Comparison of ENCODE assay signal across 19 cellular contexts in genomic region chr20:25273046-25273445, GRCh38. TPM values are rescaled to one million over a fixed set of nuclear protein-coding genes. Genes with fewer than 3 reads are reported as not detected.
DNase-seq lines count a peak whose midpoint lies in the region; ATAC-seq and TF ChIP-seq lines count a peak whose summit lies in the region.
"Had no signal": no experiment of that assay in that cellular context is flagged by ENCODE, and none has a peak within 500 bp of the region (broad histone marks: within the 10 kb centered on the region; RNA-seq: fewer than 3 reads in every experiment).

No MANE protein-coding gene starts in this region.

- H3K27me3 Mint-ChIP-seq in neural progenitor cell (ENCODE audit: insufficient read depth, low read depth): no peaks in the 10 kb centered on the region
- H3K27me3 Mint-ChIP-seq in activated T-helper 17 cell treated with anti-CD3 and anti-CD28 coated beads, Interleukin-2, amount 50 U/mL, for 72 hours: no peaks in the 10 kb centered on the region
- H3K27me3 Mint-ChIP-seq: naive thymus-derived CD8-positive, alpha-beta T cell; type B pancreatic cell had no signal

- peaks cover 4% of the 10 kb centered on the region for H3K4me1 Mint-ChIP-seq in neural progenitor cell
- no peaks in the 10 kb centered on the region for H3K4me1 Mint-ChIP-seq in activated T-helper 17 cell treated with anti-CD3 and anti-CD28 coated beads, Interleukin-2, amount 50 U/mL, for 72 hours

- H3K4me2 ChIP-seq in mammary epithelial cell (ENCODE audit: insufficient read depth, low read depth, low read length) (no peak overlapping the region), neural progenitor cell (no peak overlapping the region)

- H3K79me2 ChIP-seq in mammary epithelial cell (ENCODE audit: insufficient read depth, low read length): peaks cover 97% of the 10 kb centered on the region
- no peaks in the 10 kb centered on the region for H3K79me2 ChIP-seq in neural progenitor cell (ENCODE audit: low read depth)

- H3K27ac Mint-ChIP-seq in neural progenitor cell: peak overlapping the region; percentile 74
- no peak overlapping the region for H3K27ac Mint-ChIP-seq in activated T-helper 17 cell treated with anti-CD3 and anti-CD28 coated beads, Interleukin-2, amount 50 U/mL, for 72 hours
- H3K27ac Mint-ChIP-seq: type B pancreatic cell had no signal

- H2AFZ ChIP-seq in mammary epithelial cell (ENCODE audit: low read depth, low read length): no peak overlapping the region
- no peak overlapping the region for H2AFZ ChIP-seq in neural progenitor cell (replicated peaks)

- no peaks in the 10 kb centered on the region for H3K9me3 Mint-ChIP-seq in neural progenitor cell
- no peaks in the 10 kb centered on the region for H3K9me3 Mint-ChIP-seq in activated T-helper 17 cell treated with anti-CD3 and anti-CD28 coated beads, Interleukin-2, amount 50 U/mL, for 72 hours
- H3K9me3 Mint-ChIP-seq: activated T-cell treated with anti-CD3 and anti-CD28 coated beads, Interleukin-2, amount 50 U/mL, for 4 hours; naive thymus-derived CD8-positive, alpha-beta T cell; type B pancreatic cell had no signal

- H3K36me3 Mint-ChIP-seq in neural progenitor cell: peaks cover 27% of the 10 kb centered on the region
- H3K36me3 Mint-ChIP-seq in activated T-helper 17 cell treated with anti-CD3 and anti-CD28 coated beads, Interleukin-2, amount 50 U/mL, for 72 hours (ENCODE audit: low read depth): peaks cover 60% of the 10 kb centered on the region

- H3K27ac ChIP-seq in breast epithelium (peak overlapping the region; percentile 40 to 71), mammary epithelial cell (ENCODE audit: insufficient read depth, low read depth, low read length) (no peak overlapping the region), neural progenitor cell (no peak overlapping the region), tibial artery (peak overlapping the region in 1 of 2 donors; percentile 15)
- H3K27ac ChIP-seq: body of pancreas, foreskin keratinocyte had no signal

- no peaks in the 10 kb centered on the region for H3F3A ChIP-seq in neural progenitor cell (ENCODE audit: low read depth)

- peak in 1 of 2 donors; percentile 23 for DNase-seq in breast epithelium (ENCODE audit: low spot score in 2 of 2)
- no peak for DNase-seq in mammary epithelial cell
- peak in 34 of 42 donors; percentile 30 to 81 (median 48) for DNase-seq in head of caudate nucleus
- DNase-seq in neural progenitor cell (ENCODE audit: low spot score): no peak
- peak; percentile 10 to 42 for DNase-seq in tibial artery
- DNase-seq: activated CD4-positive, alpha-beta T cell treated with anti-CD3 and anti-CD28 coated beads for 4 hours; activated T-cell treated with anti-CD3 and anti-CD28 coated beads, Interleukin-2, amount 50 U/mL, for 4 hours; DMS53; effector CD8-positive, alpha-beta T cell; foreskin keratinocyte; HCEC 1CT; NCI-H1105; NCI-H510A treated with DMSO at 0.1 percent for 48 hours had no signal

- H3K9me3 ChIP-seq in breast epithelium (no peaks in the 10 kb centered on the region), mammary epithelial cell (replicated peaks; ENCODE audit: insufficient read depth, low read length) (no peaks in the 10 kb centered on the region), neural progenitor cell (ENCODE audit: low read depth) (no peaks in the 10 kb centered on the region), tibial artery (no peaks in the 10 kb centered on the region)
- H3K9me3 ChIP-seq: body of pancreas had no signal

- no peak for TF ChIP-seq CTCF in breast epithelium (IDR thresholded peaks at IDR 0.05)
- TF ChIP-seq CTCF in mammary epithelial cell (conservative IDR thresholded peaks at IDR 0.05 in 1 of 2, IDR thresholded peaks at IDR 0.05 in 1 of 2; ENCODE audit: extremely low read depth in 1 of 2, insufficient read depth in 1 of 2, low read depth in 1 of 2, low read length in 2 of 2): no peak
- TF ChIP-seq CTCF in neural progenitor cell (IDR thresholded peaks at IDR 0.05): no peak
- no peak for TF ChIP-seq CTCF in tibial artery (IDR thresholded peaks at IDR 0.05)

- no TSS peak for BruUV-seq in mammary epithelial cell (replicated peaks; lab: Mats Ljungman, UMichigan)

- CTCF ChIA-PET in mammary epithelial cell (lab: Charles Lee; ENCODE audit: low non-redundant PET): no interaction called here

- dilution Hi-C loops in mammary epithelial cell (cut with HindIII; ENCODE audit: low sequenced_read_pairs): loop anchor here (5.0 kb wide), 1 partner anchor 39 kb away; no protein-coding TSS in a partner anchor

- TF ChIP-seq POLR2A in breast epithelium (IDR thresholded peaks at IDR 0.05): no peak

- no peak overlapping the region for H3K4me3 ChIP-seq in breast epithelium
- no peak overlapping the region for H3K4me3 ChIP-seq in mammary epithelial cell (replicated peaks in 1 of 3; ENCODE audit: insufficient read depth in 1 of 3, low read depth in 2 of 3, low read length in 3 of 3)
- no peak overlapping the region for H3K4me3 ChIP-seq in neural progenitor cell
- H3K4me3 ChIP-seq in tibial artery: no peak overlapping the region
- H3K4me3 ChIP-seq: body of pancreas had no signal

- H3K9ac ChIP-seq in mammary epithelial cell (ENCODE audit: insufficient read depth, low read length): no peak overlapping the region
- H3K9ac ChIP-seq in neural progenitor cell: no peak overlapping the region

- ATAC-seq in activated T-helper 17 cell treated with anti-CD3 and anti-CD28 coated beads, Interleukin-2, amount 50 U/mL, for 72 hours (replicated peaks): no peak
- ATAC-seq in GM18870 (IDR thresholded peaks at IDR 0.05; ENCODE audit: unreplicated experiment): no peak
- no peak for ATAC-seq in HG02870 (IDR thresholded peaks at IDR 0.05; ENCODE audit: unreplicated experiment)
- ATAC-seq: activated T-cell treated with anti-CD3 and anti-CD28 coated beads, Interleukin-2, amount 50 U/mL, for 4 hours; body of pancreas; foreskin keratinocyte; naive thymus-derived CD8-positive, alpha-beta T cell had no signal

- H3K4me1 ChIP-seq in breast epithelium: peaks cover 0 to 3% of the 10 kb centered on the region in 2 donors
- no peaks in the 10 kb centered on the region for H3K4me1 ChIP-seq in mammary epithelial cell (ENCODE audit: insufficient read depth, low read length)
- H3K4me1 ChIP-seq in neural progenitor cell: no peaks in the 10 kb centered on the region
- H3K4me1 ChIP-seq in tibial artery: peaks cover 0 to 7% (median 3%) of the 10 kb centered on the region in 4 donors
- H3K4me1 ChIP-seq: body of pancreas, foreskin keratinocyte had no signal

- intact Hi-C loops in breast epithelium (cut with DNase I; ENCODE audit: low total_unique reads) (no loop called here), mammary epithelial cell (cut with micrococcal nuclease) (no loop called here), head of caudate nucleus (cut with DNase I) (no loop called here), tibial artery (cut with DNase I; ENCODE audit: low total_unique reads) (no loop called here)

- in situ Hi-C loops in mammary epithelial cell (cut with MboI; ENCODE audit: low sequenced_read_pairs in 2 of 2): loop anchor here in 1 of 2 donors (25.0 kb wide), 1 partner anchor 114 kb away; the partner anchor contains the start of gene ABHD12

- H4K20me1 ChIP-seq in mammary epithelial cell (ENCODE audit: insufficient read depth, low read length): peaks cover 16% of the 10 kb centered on the region
- no peaks in the 10 kb centered on the region for H4K20me1 ChIP-seq in neural progenitor cell (ENCODE audit: low read depth)

- H3K36me3 ChIP-seq in breast epithelium (peaks cover 4% of the 10 kb centered on the region), mammary epithelial cell (ENCODE audit: insufficient read depth, low read length) (peaks cover 81% of the 10 kb centered on the region), neural progenitor cell (no peaks in the 10 kb centered on the region), tibial artery (peaks cover 83 to 93% (median 91%) of the 10 kb centered on the region in 3 donors)

- H3K27me3 ChIP-seq in breast epithelium (no peaks in the 10 kb centered on the region), mammary epithelial cell (ENCODE audit: insufficient read depth, low read length) (no peaks in the 10 kb centered on the region), neural progenitor cell (no peaks in the 10 kb centered on the region), tibial artery (no peaks in the 10 kb centered on the region)
- H3K27me3 ChIP-seq: body of pancreas, foreskin keratinocyte had no signal

- H3K4me3 Mint-ChIP-seq in neural progenitor cell: no peak overlapping the region
- H3K4me3 Mint-ChIP-seq in activated T-helper 17 cell treated with anti-CD3 and anti-CD28 coated beads, Interleukin-2, amount 50 U/mL, for 72 hours: no peak overlapping the region
- H3K4me3 Mint-ChIP-seq: activated T-cell treated with anti-CD3 and anti-CD28 coated beads, Interleukin-2, amount 50 U/mL, for 4 hours; naive thymus-derived CD8-positive, alpha-beta T cell; type B pancreatic cell had no signal

- WGBS in mammary epithelial cell (ENCODE audit: low coverage, missing lambda C conversion rate): 77% methylated on average over 5 of the region's 10 CpGs

RNA-seq across cellular contexts. Expression of gene PYGB, which starts 25.2 kb away (rescaled TPM):
- total RNA-seq in breast epithelium: 100 to 1,000 TPM in 2 of 3 donors, 10 to 100 TPM in 1; 95.7 to 128 (median 121) TPM
- total RNA-seq in mammary epithelial cell: 1,000 to 10,000 TPM in 1 of 2 donors, 100 to 1,000 TPM in 1; 475 to 1,432 TPM
- 284 TPM for polyA plus RNA-seq in mammary epithelial cell
- polyA minus RNA-seq in mammary epithelial cell: 595 TPM
- total RNA-seq in neural progenitor cell (ENCODE audit: low replicate concordance): 40.9 and 76.7 TPM in 2 replicates
- total RNA-seq in activated T-helper 17 cell treated with anti-CD3 and anti-CD28 coated beads, Interleukin-2, amount 50 U/mL, for 72 hours: 10 to 100 TPM; 15.4 to 27.0 TPM

Comparison
In these comparisons a context has a peak if more than half of its experiments do, and no peak if none do; other contexts are left out.
1. H3K27ac ChIP-seq: peak in breast epithelium (2 of 2); none in mammary epithelial cell (single experiment) and neural progenitor cell (single experiment).
2. DNase-seq: peak in head of caudate nucleus (34 of 42) and tibial artery (2 of 2); none in mammary epithelial cell (single experiment) and neural progenitor cell (single experiment).